Comparison of ENCODE assay signal across 8 cellular contexts in genomic region chr16:28181557-28181914, GRCh38. TPM values are rescaled to one million over a fixed set of nuclear protein-coding genes. Genes with fewer than 3 reads are reported as not detected.
A peak's percentile ranks its signal among the peaks of the same experiment; 100 is the strongest.
DNase-seq lines count a peak whose midpoint lies in the region; ATAC-seq and TF ChIP-seq lines count a peak whose summit lies in the region.

No MANE protein-coding gene starts in this region.

- H3K4me3 ChIP-seq in BJ (ENCODE audit: low read depth, low read length) (no peak overlapping the region), LNCaP clone FGC (ENCODE audit: low read depth, low read length) (no peak overlapping the region)

- ATAC-seq in HG03469 (IDR thresholded peaks at IDR 0.05; ENCODE audit: unreplicated experiment): no peak

- peak; percentile 84 for DNase-seq in BJ (ENCODE audit: low read depth)
- DNase-seq in LNCaP clone FGC (ENCODE audit: low read depth): peak; percentile 62
- DNase-seq in cerebellum (ENCODE audit: low spot score): peak; percentile 29
- peak; percentile 58 for DNase-seq in mucosa of gallbladder (ENCODE audit: low spot score)
- DNase-seq in globus pallidus (ENCODE audit: low spot score): no peak
- no peak for DNase-seq in pons (ENCODE audit: low spot score)
- DNase-seq in stimulated activated CD8-positive, alpha-beta memory T cell treated with anti-CD3 and anti-CD28 coated beads, Interleukin-4, amount 100 ng/mL, for 48 hours: no peak

- H3K36me3 ChIP-seq in BJ (ENCODE audit: control insufficient read depth, insufficient read depth, low read length): peaks cover 2% of the 10 kb centered on the region; the same call in 1 of the 2 replicates

- POLR2A ChIA-PET in BJ (lab: Charles Lee): interaction anchor here (0.6 to 1.0 kb wide), 3 partner anchors 8 to 16 kb away, joined by 7 to 12 read pairs (median 10); no protein-coding TSS in a partner anchor

- CTCF ChIA-PET in BJ (lab: Yijun Ruan, JAX): interaction anchor here (0.9 kb wide), 1 partner anchor 15 kb away, joined by 3 read pairs; no protein-coding TSS in a partner anchor

- TF ChIP-seq CTCF in BJ (IDR thresholded peaks at IDR 0.05; ENCODE audit: insufficient read depth, low read depth, low read length) (no peak), LNCaP clone FGC (IDR thresholded peaks at IDR 0.05; ENCODE audit: control insufficient read depth, extremely low read depth, insufficient read depth) (no peak)

- H3K27me3 ChIP-seq in BJ (ENCODE audit: control insufficient read depth, insufficient read depth, low read length): no peaks in the 10 kb centered on the region

RNA-seq across cellular contexts. Expression of gene XPO6, which starts 30.2 kb away (rescaled TPM):
- 158 and 239 TPM in 2 replicates for polyA plus RNA-seq in BJ (2011; rRNA removed)
- polyA minus RNA-seq in BJ (2011; rRNA and poly(A)+ RNA removed): 204 and 308 TPM in 2 replicates
- 87.2 TPM for total RNA-seq in cerebellum
- total RNA-seq in mucosa of gallbladder: 88.4 TPM

Comparison
In these comparisons a context has a peak if more than half of its experiments do, and no peak if none do; other contexts are left out.
1. DNase-seq: peak in BJ (single experiment), LNCaP clone FGC (single experiment), cerebellum (single experiment) and mucosa of gallbladder (single experiment); none in globus pallidus (single experiment), pons (single experiment) and stimulated activated CD8-positive, alpha-beta memory T cell treated with anti-CD3 and anti-CD28 coated beads, Interleukin-4, amount 100 ng/mL, for 48 hours (single experiment).